ENCODE assay signal across 12 cellular contexts in genomic region chr6:120938876-120939231, GRCh38.
A peak's percentile ranks its signal among the peaks of the same experiment; 100 is the strongest.
DNase-seq lines count a peak whose midpoint lies in the region; ATAC-seq and TF ChIP-seq lines count a peak whose summit lies in the region.
"Had no signal": no experiment of that assay in that cellular context is flagged by ENCODE, and none has a peak within 500 bp of the region (broad histone marks: within the 10 kb centered on the region; RNA-seq: fewer than 3 reads in every experiment).

No MANE protein-coding gene starts in this region.

- no peak for DNase-seq in mesothelial cell of epicardium (ENCODE audit: low spot score in 2 of 2, unreplicated experiment in 2 of 2)
- no peak for DNase-seq in stimulated activated naive CD4-positive, alpha-beta T cell (lab: John Stamatoyannopoulos, UW)
- DNase-seq in heart right ventricle = no peak
- no peak for DNase-seq in Right ventricle myocardium superior
- DNase-seq in stimulated activated CD4-positive, alpha-beta T cell treated with anti-CD3 and anti-CD28 coated beads, Interleukin-2, amount 100 ng/mL, for 48 hours = no peak
- DNase-seq: HFFc6, kidney glomerular epithelial cell, NCI-H2029 treated with DMSO at 0.1 percent for 48 hours had no signal

- H3K9me3 ChIP-seq in heart right ventricle = no peaks in the 10 kb centered on the region

- no peak for TF ChIP-seq CTCF in mesothelial cell of epicardium (IDR thresholded peaks at IDR 0.05; ENCODE audit: unreplicated experiment)
- no peak for TF ChIP-seq CTCF in heart right ventricle (IDR thresholded peaks at IDR 0.05)

- H3K4me1 Mint-ChIP-seq in mesothelial cell of epicardium = peaks cover 6% of the 10 kb centered on the region
- H3K4me1 Mint-ChIP-seq: activated naive CD4-positive, alpha-beta T cell treated with anti-CD3 and anti-CD28 coated beads, Interleukin-2, amount 50 U/mL, for 24 hours had no signal

- intact Hi-C loops in heart right ventricle (cut with DNase I) (no loop called here), Right ventricle myocardium superior (cut with DNase I) (no loop called here)

- ATAC-seq in GM19043 (IDR thresholded peaks at IDR 0.05; ENCODE audit: low read depth, unreplicated experiment) (peak; percentile 96), HG02759 (IDR thresholded peaks at IDR 0.05; ENCODE audit: unreplicated experiment) (peak; percentile 96), HG03565 (IDR thresholded peaks at IDR 0.05; ENCODE audit: unreplicated experiment) (peak; percentile 97), heart right ventricle (no peak), Right ventricle myocardium superior (ENCODE audit: poor library complexity) (no peak)

- no peak overlapping the region for H3K27ac ChIP-seq in heart right ventricle

- no peak overlapping the region for H3K4me3 Mint-ChIP-seq in mesothelial cell of epicardium
- H3K4me3 Mint-ChIP-seq: activated naive CD4-positive, alpha-beta T cell treated with anti-CD3 and anti-CD28 coated beads, Interleukin-2, amount 50 U/mL, for 24 hours; HFFc6 had no signal

- peak overlapping the region; percentile 4 for H3K27ac Mint-ChIP-seq in mesothelial cell of epicardium
- H3K27ac Mint-ChIP-seq: activated naive CD4-positive, alpha-beta T cell treated with anti-CD3 and anti-CD28 coated beads, Interleukin-2, amount 50 U/mL, for 24 hours; HFFc6 had no signal

- 79 to 89% methylated on average over 2 of the region's 2 CpGs for WGBS in heart right ventricle, 2 donors

- no peaks in the 10 kb centered on the region for H3K27me3 Mint-ChIP-seq in mesothelial cell of epicardium (ENCODE audit: low read depth)
- H3K27me3 Mint-ChIP-seq: activated naive CD4-positive, alpha-beta T cell treated with anti-CD3 and anti-CD28 coated beads, Interleukin-2, amount 50 U/mL, for 24 hours had no signal

- no peaks in the 10 kb centered on the region for H3K4me1 ChIP-seq in heart right ventricle

- no peaks in the 10 kb centered on the region for H3K27me3 ChIP-seq in heart right ventricle

- no peaks in the 10 kb centered on the region for H3K9me3 Mint-ChIP-seq in mesothelial cell of epicardium
- H3K9me3 Mint-ChIP-seq: activated naive CD4-positive, alpha-beta T cell treated with anti-CD3 and anti-CD28 coated beads, Interleukin-2, amount 50 U/mL, for 24 hours had no signal

- no peaks in the 10 kb centered on the region for H3K36me3 Mint-ChIP-seq in mesothelial cell of epicardium
- H3K36me3 Mint-ChIP-seq: activated naive CD4-positive, alpha-beta T cell treated with anti-CD3 and anti-CD28 coated beads, Interleukin-2, amount 50 U/mL, for 24 hours had no signal

- no peak overlapping the region for H3K4me3 ChIP-seq in heart right ventricle

- H3K36me3 ChIP-seq in heart right ventricle = no peaks in the 10 kb centered on the region

Comparison
In these comparisons a context has a peak if more than half of its experiments do, and no peak if none do; other contexts are left out.
1. ATAC-seq: peak in GM19043 (single experiment), HG02759 (single experiment) and HG03565 (single experiment); none in heart right ventricle (0 of 8) and Right ventricle myocardium superior (single experiment).